Comparison of ENCODE assay signal across 1 cellular context in the genomic region with DNA sequence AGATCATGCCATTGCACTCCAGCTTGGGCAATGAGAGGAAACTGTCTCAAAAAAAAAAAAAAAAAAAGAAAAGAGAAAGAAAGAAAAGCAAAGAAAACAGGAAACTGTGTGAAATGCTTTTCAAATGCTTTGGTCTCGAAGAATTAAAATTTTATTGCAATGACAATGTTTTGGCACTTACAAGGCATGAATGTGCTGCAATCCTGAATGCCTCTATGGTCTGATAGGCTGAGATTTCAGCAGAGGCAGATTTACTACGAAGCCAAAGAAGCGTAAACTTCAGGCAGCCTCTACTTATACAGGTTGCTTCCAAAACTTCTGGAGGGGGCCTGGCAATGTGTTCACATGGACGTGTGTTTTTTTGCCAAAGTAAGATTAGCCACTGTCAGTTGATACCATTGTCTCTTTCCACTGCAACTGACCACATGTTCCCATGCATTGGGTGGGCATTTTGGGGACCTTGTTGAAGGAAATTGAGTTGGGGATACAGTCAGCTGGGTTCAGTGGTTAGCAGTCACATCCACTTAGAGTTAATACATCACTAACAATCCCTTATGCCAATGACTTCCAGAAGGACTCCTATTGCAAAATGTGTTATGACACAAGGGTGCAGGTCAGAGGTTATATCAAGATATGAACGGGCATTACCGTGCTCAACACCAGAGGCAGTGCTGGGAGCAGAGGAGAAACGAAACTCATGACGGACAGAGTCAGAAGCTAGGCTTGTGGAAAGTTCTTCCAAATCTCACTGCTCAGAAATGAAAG.
TF ChIP-seq lines count a peak whose summit lies in the region.

No MANE protein-coding gene starts in this region.

TF ChIP-seq in HCT116, 20 proteins besides CTCF, POLR2A, EP300 and RAD21 (continued from another document):
- TF ChIP-seq REST (IDR thresholded peaks at IDR 0.05; ENCODE audit: low read depth), result no peak
- TF ChIP-seq ELF1 (IDR thresholded peaks at IDR 0.05; ENCODE audit: borderline replicate concordance, low read depth), result no peak
- no peak; the same call in 1 of the 2 replicates for TF ChIP-seq JUND (IDR thresholded peaks at IDR 0.05)
- no peak for TF ChIP-seq SP1 (IDR thresholded peaks at IDR 0.05; ENCODE audit: low read depth)
